ENCODE assay signal across 1 cellular context in genomic region chr2:131674174-131674507, GRCh38.
TF ChIP-seq lines count a peak whose summit lies in the region.

No MANE protein-coding gene starts in this region.

TF ChIP-seq in SK-N-SH treated with all-trans-retinoic acid at 6 μM for 48 hours, 23 proteins besides CTCF, POLR2A, EP300 and RAD21 (continued from another document):
- TF ChIP-seq, protein P1, sequence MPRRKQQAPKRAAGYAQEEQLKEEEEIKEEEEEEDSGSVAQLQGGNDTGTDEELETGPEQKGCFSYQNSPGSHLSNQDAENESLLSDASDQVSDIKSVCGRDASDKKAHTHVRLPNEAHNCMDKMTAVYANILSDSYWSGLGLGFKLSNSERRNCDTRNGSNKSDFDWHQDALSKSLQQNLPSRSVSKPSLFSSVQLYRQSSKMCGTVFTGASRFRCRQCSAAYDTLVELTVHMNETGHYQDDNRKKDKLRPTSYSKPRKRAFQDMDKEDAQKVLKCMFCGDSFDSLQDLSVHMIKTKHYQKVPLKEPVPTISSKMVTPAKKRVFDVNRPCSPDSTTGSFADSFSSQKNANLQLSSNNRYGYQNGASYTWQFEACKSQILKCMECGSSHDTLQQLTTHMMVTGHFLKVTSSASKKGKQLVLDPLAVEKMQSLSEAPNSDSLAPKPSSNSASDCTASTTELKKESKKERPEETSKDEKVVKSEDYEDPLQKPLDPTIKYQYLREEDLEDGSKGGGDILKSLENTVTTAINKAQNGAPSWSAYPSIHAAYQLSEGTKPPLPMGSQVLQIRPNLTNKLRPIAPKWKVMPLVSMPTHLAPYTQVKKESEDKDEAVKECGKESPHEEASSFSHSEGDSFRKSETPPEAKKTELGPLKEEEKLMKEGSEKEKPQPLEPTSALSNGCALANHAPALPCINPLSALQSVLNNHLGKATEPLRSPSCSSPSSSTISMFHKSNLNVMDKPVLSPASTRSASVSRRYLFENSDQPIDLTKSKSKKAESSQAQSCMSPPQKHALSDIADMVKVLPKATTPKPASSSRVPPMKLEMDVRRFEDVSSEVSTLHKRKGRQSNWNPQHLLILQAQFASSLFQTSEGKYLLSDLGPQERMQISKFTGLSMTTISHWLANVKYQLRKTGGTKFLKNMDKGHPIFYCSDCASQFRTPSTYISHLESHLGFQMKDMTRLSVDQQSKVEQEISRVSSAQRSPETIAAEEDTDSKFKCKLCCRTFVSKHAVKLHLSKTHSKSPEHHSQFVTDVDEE (CRISPR knock-in tag; IDR thresholded peaks at IDR 0.05): no peak
- TF ChIP-seq, protein P2, sequence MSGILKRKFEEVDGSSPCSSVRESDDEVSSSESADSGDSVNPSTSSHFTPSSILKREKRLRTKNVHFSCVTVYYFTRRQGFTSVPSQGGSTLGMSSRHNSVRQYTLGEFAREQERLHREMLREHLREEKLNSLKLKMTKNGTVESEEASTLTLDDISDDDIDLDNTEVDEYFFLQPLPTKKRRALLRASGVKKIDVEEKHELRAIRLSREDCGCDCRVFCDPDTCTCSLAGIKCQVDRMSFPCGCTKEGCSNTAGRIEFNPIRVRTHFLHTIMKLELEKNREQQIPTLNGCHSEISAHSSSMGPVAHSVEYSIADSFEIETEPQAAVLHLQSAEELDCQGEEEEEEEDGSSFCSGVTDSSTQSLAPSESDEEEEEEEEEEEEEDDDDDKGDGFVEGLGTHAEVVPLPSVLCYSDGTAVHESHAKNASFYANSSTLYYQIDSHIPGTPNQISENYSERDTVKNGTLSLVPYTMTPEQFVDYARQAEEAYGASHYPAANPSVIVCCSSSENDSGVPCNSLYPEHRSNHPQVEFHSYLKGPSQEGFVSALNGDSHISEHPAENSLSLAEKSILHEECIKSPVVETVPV (CRISPR knock-in tag; IDR thresholded peaks at IDR 0.05): no peak
- TF ChIP-seq ZNF70 (CRISPR knock-in tag; IDR thresholded peaks at IDR 0.05) (no peak), PPARA (CRISPR knock-in tag; IDR thresholded peaks at IDR 0.05; ENCODE audit: borderline replicate concordance) (no peak), RARB (CRISPR knock-in tag; IDR thresholded peaks at IDR 0.05) (no peak), GLIS3 (CRISPR knock-in tag; IDR thresholded peaks at IDR 0.05) (no peak), CSDC2 (CRISPR knock-in tag; IDR thresholded peaks at IDR 0.05) (no peak), CREB5 (CRISPR knock-in tag; IDR thresholded peaks at IDR 0.05; ENCODE audit: low read depth) (no peak), SNAI2 (CRISPR knock-in tag; IDR thresholded peaks at IDR 0.05) (no peak), TOX (CRISPR knock-in tag; IDR thresholded peaks at IDR 0.05; ENCODE audit: borderline replicate concordance) (no peak), ZFP30 (CRISPR knock-in tag; IDR thresholded peaks at IDR 0.05) (no peak), ZFP3 (CRISPR knock-in tag; IDR thresholded peaks at IDR 0.05) (no peak), BACH2 (CRISPR knock-in tag; IDR thresholded peaks at IDR 0.05; ENCODE audit: borderline replicate concordance) (no peak), TCF4 (CRISPR knock-in tag; IDR thresholded peaks at IDR 0.05; ENCODE audit: borderline replicate concordance) (no peak), POU6F1 (CRISPR knock-in tag; IDR thresholded peaks at IDR 0.05; ENCODE audit: borderline replicate concordance, low read depth) (no peak), ARNTL (CRISPR knock-in tag; IDR thresholded peaks at IDR 0.05; ENCODE audit: borderline replicate concordance, low read depth) (no peak)
